8 cellular contexts compared by ENCODE assay signal in genomic region chr1:2229032-2229920, GRCh38. TPM values are rescaled to one million over a fixed set of nuclear protein-coding genes. Genes with fewer than 3 reads are reported as not detected.
DNase-seq lines count a peak whose midpoint lies in the region; ATAC-seq and TF ChIP-seq lines count a peak whose summit lies in the region.

No MANE protein-coding gene starts in this region.

- intact Hi-C loops in activated CD4-positive, alpha-beta T cell treated with anti-CD3 and anti-CD28 coated beads for 36 hours (cut with DNase I, micrococcal nuclease) = no loop called here

- H3K27ac Mint-ChIP-seq in activated CD4-positive, alpha-beta T cell treated with anti-CD3 and anti-CD28 coated beads for 36 hours = peak overlapping the region; percentile 95

- no peaks in the 10 kb centered on the region for H3K27me3 ChIP-seq in duodenal mucosa (ENCODE audit: control insufficient read depth in 1 of 2, insufficient read depth in 2 of 2, low read length in 2 of 2)
- H3K27me3 ChIP-seq in lung (ENCODE audit: control insufficient read depth, insufficient read depth) = no peaks in the 10 kb centered on the region

- CTCF ChIA-PET in activated CD4-positive, alpha-beta T cell treated with anti-CD3 and anti-CD28 coated beads for 36 hours (lab: Charles Lee) = interaction anchor here (0.6 to 2.7 kb wide), 6 partner anchors 27 to 153 kb away, joined by 3 to 16 read pairs (median 4); partner anchors contain the start of gene FAAP20

- H3K9ac ChIP-seq in duodenal mucosa (ENCODE audit: low read depth in 1 of 2, low read length in 2 of 2) = peak overlapping the region; percentile 74 to 95

- H3K4me1 ChIP-seq in duodenal mucosa (ENCODE audit: control insufficient read depth in 1 of 2, insufficient read depth in 2 of 2, low read length in 2 of 2) = peaks cover 42 to 62% of the 10 kb centered on the region in 2 donors
- H3K4me1 ChIP-seq in lung (ENCODE audit: control insufficient read depth in 2 of 2, insufficient read depth in 2 of 2, low read length in 2 of 2) = peaks cover 12 to 34% of the 10 kb centered on the region in 2 donors

- H3K4me3 ChIP-seq in duodenal mucosa (ENCODE audit: low read depth in 1 of 2, low read length in 2 of 2) (peak overlapping the region; percentile 83 to 86), lung (peak overlapping the region; percentile 80)

- H3K36me3 ChIP-seq in duodenal mucosa (ENCODE audit: control insufficient read depth in 1 of 2, insufficient read depth in 2 of 2, low read length in 2 of 2) (no peaks in the 10 kb centered on the region), lung (ENCODE audit: control insufficient read depth in 2 of 2, insufficient read depth in 2 of 2, low read length in 2 of 2) (no peaks in the 10 kb centered on the region)

- POLR2A ChIA-PET in activated CD4-positive, alpha-beta T cell treated with anti-CD3 and anti-CD28 coated beads for 36 hours (lab: Charles Lee) = interaction anchor here (0.8 to 1.5 kb wide), 6 partner anchors 9 to 162 kb away, joined by 3 to 6 read pairs (median 4); partner anchors contain the start of genes MORN1 and RER1

- DNase-seq in NCI-H146 (lab: John Stamatoyannopoulos, UW) (peak; percentile 47), lung (ENCODE audit: low spot score) (peak; percentile 77), NCI-H1048 (lab: John Stamatoyannopoulos, UW) (no peak)
- DNase-seq in activated CD4-positive, alpha-beta T cell treated with anti-CD3 and anti-CD28 coated beads for 36 hours = peak; percentile 79
- peak; percentile 37 for DNase-seq in stimulated activated naive CD4-positive, alpha-beta T cell treated with Interleukin-2 at 50 U/mL for 16 hours (lab: John Stamatoyannopoulos, UW)

- H3K27me3 Mint-ChIP-seq in activated CD4-positive, alpha-beta T cell treated with anti-CD3 and anti-CD28 coated beads for 36 hours = no peaks in the 10 kb centered on the region

- H3K36me3 Mint-ChIP-seq in activated CD4-positive, alpha-beta T cell treated with anti-CD3 and anti-CD28 coated beads for 36 hours (ENCODE audit: low read depth) = peaks cover 29% of the 10 kb centered on the region

- H3K27ac ChIP-seq in duodenal mucosa (ENCODE audit: low read depth, low read length) (peak overlapping the region; percentile 70), lung (ENCODE audit: low read depth in 1 of 2, low read length in 1 of 2) (peak overlapping the region; percentile 66 to 93)

- H3K4me3 Mint-ChIP-seq in activated CD4-positive, alpha-beta T cell treated with anti-CD3 and anti-CD28 coated beads for 36 hours = peak overlapping the region; percentile 91

- no peaks in the 10 kb centered on the region for H3K9me3 Mint-ChIP-seq in activated CD4-positive, alpha-beta T cell treated with anti-CD3 and anti-CD28 coated beads for 36 hours (ENCODE audit: low read depth)

- ATAC-seq in activated CD4-positive, alpha-beta T cell treated with anti-CD3 and anti-CD28 coated beads for 36 hours = peak; percentile 4
- ATAC-seq in lung (ENCODE audit: insufficient read depth, low FRiP score) (no peak), GM18907 (IDR thresholded peaks at IDR 0.05; ENCODE audit: unreplicated experiment) (no peak)

- whole genome bisulfite sequencing in lung, 2 donors = 4 to 9% methylated on average over 77 to 78 of the region's 78 CpGs

- peaks cover 20% of the 10 kb centered on the region for H3K4me1 Mint-ChIP-seq in activated CD4-positive, alpha-beta T cell treated with anti-CD3 and anti-CD28 coated beads for 36 hours

- H3K9me3 ChIP-seq in duodenal mucosa (ENCODE audit: control insufficient read depth in 1 of 2, low read length in 2 of 2) = no peaks in the 10 kb centered on the region
- H3K9me3 ChIP-seq in lung (ENCODE audit: control insufficient read depth in 2 of 2, insufficient read depth in 1 of 2, low read length in 1 of 2) = peaks cover 0 to 5% of the 10 kb centered on the region in 2 donors

- peak; percentile 30; the same call in 1 of the 3 replicates for TF ChIP-seq CTCF in GM12872 (IDR thresholded peaks at IDR 0.05; ENCODE audit: insufficient read depth, low read depth, low read length)
- no peak for TF ChIP-seq CTCF in lung (IDR thresholded peaks at IDR 0.05; ENCODE audit: control extremely low read depth, extremely low read depth)

RNA-seq across cellular contexts. Expression of gene SKI, which starts 1.2 kb away (rescaled TPM):
- 10 to 100 TPM; 28.7 to 34.0 TPM for total RNA-seq in activated CD4-positive, alpha-beta T cell treated with anti-CD3 and anti-CD28 coated beads for 36 hours
- total RNA-seq in lung = 10 to 100 TPM; 47.7 to 90.7 TPM
- 10 to 100 TPM; 17.1 to 33.8 TPM for polyA plus RNA-seq in lung

RNA-seq across cellular contexts. Expression of gene FAAP20, which starts 34.7 kb away (rescaled TPM):
- total RNA-seq in activated CD4-positive, alpha-beta T cell treated with anti-CD3 and anti-CD28 coated beads for 36 hours = 10 to 100 TPM; 69.7 to 84.4 TPM
- total RNA-seq in lung = 10 to 100 TPM; 16.8 to 71.6 TPM
- polyA plus RNA-seq in lung = 10 to 100 TPM; 65.2 to 87.9 TPM
